25 cellular contexts compared by ENCODE assay signal in the genomic region with DNA sequence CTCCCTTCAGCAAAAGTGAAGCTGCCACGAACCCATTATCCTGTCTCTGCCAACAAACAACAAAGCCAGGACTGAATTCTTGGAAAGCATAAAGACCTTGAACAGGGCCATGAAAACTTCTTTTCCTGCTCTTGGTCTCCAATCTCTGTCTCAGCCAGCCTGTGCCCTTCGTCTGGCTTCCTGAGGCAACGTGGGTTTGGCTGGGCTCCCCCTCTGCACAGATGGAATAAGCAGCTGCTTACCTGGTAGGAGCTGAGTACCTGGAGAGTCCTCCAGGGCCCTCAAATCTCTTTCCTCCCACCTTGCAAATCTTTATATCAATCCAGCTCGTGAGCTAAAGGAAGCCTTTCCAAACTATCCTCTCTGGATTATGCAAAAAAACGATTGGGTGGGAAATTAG.
"Had no signal": no experiment of that assay in that cellular context is flagged by ENCODE, and none has a peak within 500 bp of the region (broad histone marks: within the 10 kb centered on the region; RNA-seq: fewer than 3 reads in every experiment).

No MANE protein-coding gene starts in this region.

- DNase-seq: activated B cell treated with CpG ODN at 0.5 μM for 24 hours; activated CD4-positive, alpha-beta T cell treated with anti-CD3 and anti-CD28 coated beads, Interleukin-2, amount 50 U/mL, for 1 hour; activated CD8-positive, alpha-beta T cell treated with anti-CD3 and anti-CD28 coated beads for 36 hours; activated gamma-delta T cell treated with Interleukin-2 at 50 U/mL for 16 hours; activated naive CD4-positive, alpha-beta T cell treated with anti-CD3 and anti-CD28 coated beads, Interleukin-2, amount 50 U/mL, for 16 hours; activated T-cell treated with anti-CD3 and anti-CD28 coated beads, Interleukin-2, amount 50 U/mL, for 4 hours; amygdala; caudate nucleus; endodermal cell; foreskin keratinocyte; left ventricle myocardium inferior; mesendoderm; mucosa of descending colon; occipital lobe; stimulated activated CD4-positive, alpha-beta T cell treated with anti-CD3 and anti-CD28 coated beads, Interleukin-15, amount 100 ng/mL, for 24 hours; stimulated activated CD4-positive, alpha-beta T cell treated with anti-CD3 and anti-CD28 coated beads, Interleukin-2, amount 100 ng/mL, for 24 hours; stimulated activated naive CD4-positive, alpha-beta T cell; T-helper 2 cell; testis; transverse colon had no signal

- H3K27ac Mint-ChIP-seq: activated B cell treated with CpG ODN at 0.5 μM for 24 hours; activated CD8-positive, alpha-beta T cell treated with anti-CD3 and anti-CD28 coated beads for 36 hours; activated T-helper 17 cell treated with anti-CD3 and anti-CD28 coated beads, Interleukin-2, amount 50 U/mL, for 72 hours; dendritic cell treated with granulocyte-macrophage colony-stimulating factor and Interleukin-4, amounts not matched to agents 40 ng/mL and 50 ng/mL, for 4 days; endodermal cell had no signal

- H3K4me1 Mint-ChIP-seq: activated B cell treated with CpG ODN at 0.5 μM for 24 hours; activated T-helper 17 cell treated with anti-CD3 and anti-CD28 coated beads, Interleukin-2, amount 50 U/mL, for 72 hours had no signal

- ATAC-seq: activated CD8-positive, alpha-beta T cell treated with anti-CD3 and anti-CD28 coated beads for 36 hours; activated T-cell treated with anti-CD3 and anti-CD28 coated beads, Interleukin-2, amount 50 U/mL, for 4 hours; activated T-helper 17 cell treated with anti-CD3 and anti-CD28 coated beads, Interleukin-2, amount 50 U/mL, for 72 hours; esophagus mucosa; foreskin keratinocyte; mucosa of descending colon had no signal

- H3K27ac ChIP-seq: foreskin keratinocyte, right atrium auricular region, testis had no signal

- H3K9me3 ChIP-seq: mucosa of descending colon, right atrium auricular region, testis, transverse colon had no signal

- H3K4me3 ChIP-seq: left ventricle myocardium inferior, lung, mucosa of descending colon, right atrium auricular region, testis, transverse colon had no signal

- H3K36me3 ChIP-seq: transverse colon had no signal

- H3K9me3 Mint-ChIP-seq: activated CD8-positive, alpha-beta T cell treated with anti-CD3 and anti-CD28 coated beads for 36 hours; activated T-helper 17 cell treated with anti-CD3 and anti-CD28 coated beads, Interleukin-2, amount 50 U/mL, for 72 hours; dendritic cell treated with granulocyte-macrophage colony-stimulating factor and Interleukin-4, amounts not matched to agents 40 ng/mL and 50 ng/mL, for 4 days had no signal

- H3K4me3 Mint-ChIP-seq: activated B cell treated with CpG ODN at 0.5 μM for 24 hours; activated CD8-positive, alpha-beta T cell treated with anti-CD3 and anti-CD28 coated beads for 36 hours; activated T-cell treated with anti-CD3 and anti-CD28 coated beads, Interleukin-2, amount 50 U/mL, for 4 hours; activated T-helper 17 cell treated with anti-CD3 and anti-CD28 coated beads, Interleukin-2, amount 50 U/mL, for 72 hours; dendritic cell treated with granulocyte-macrophage colony-stimulating factor and Interleukin-4, amounts not matched to agents 40 ng/mL and 50 ng/mL, for 4 days; endodermal cell had no signal

- H3K27me3 ChIP-seq: foreskin keratinocyte, right atrium auricular region, testis, transverse colon had no signal

- H3K27me3 Mint-ChIP-seq: activated B cell treated with CpG ODN at 0.5 μM for 24 hours; dendritic cell treated with granulocyte-macrophage colony-stimulating factor and Interleukin-4, amounts not matched to agents 40 ng/mL and 50 ng/mL, for 4 days had no signal
